Comparison of ENCODE assay signal across 30 cellular contexts in the genomic region with DNA sequence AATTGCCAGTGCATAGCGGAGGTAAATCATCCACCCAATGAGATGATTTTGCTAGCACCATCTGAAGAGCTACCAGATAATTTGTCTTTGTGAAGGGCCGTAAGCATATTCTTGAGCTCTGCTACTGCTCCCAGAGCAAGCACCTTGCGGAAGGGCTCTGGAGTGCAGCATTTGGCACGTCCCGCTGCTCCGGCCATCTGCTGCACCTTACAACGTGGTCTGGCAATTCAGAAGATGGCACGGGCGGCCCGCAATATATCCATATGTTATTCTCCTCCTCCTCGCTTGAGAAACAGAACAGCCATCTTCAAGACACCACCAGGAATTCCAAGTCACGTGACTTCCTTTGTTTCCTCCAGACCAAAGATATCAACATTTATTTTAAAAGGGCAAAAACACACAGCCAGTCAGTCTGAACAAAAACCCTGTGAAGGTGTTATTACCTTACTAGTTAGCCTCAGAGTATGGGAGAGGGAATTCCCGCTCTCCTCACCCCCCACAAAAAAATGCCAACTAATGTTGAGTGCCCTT.
"Had no signal": no experiment of that assay in that cellular context is flagged by ENCODE, and none has a peak within 500 bp of the region (broad histone marks: within the 10 kb centered on the region; RNA-seq: fewer than 3 reads in every experiment).

No MANE protein-coding gene starts in this region.

- H3K4me1 ChIP-seq: foreskin keratinocyte, gastroesophageal sphincter, heart right ventricle, left lung, psoas muscle, spleen, upper lobe of left lung had no signal

- H3K27ac Mint-ChIP-seq: naive thymus-derived CD4-positive, alpha-beta T cell; nephron; neural progenitor cell; stimulated activated memory B cell treated with anti-CD40 and anti-IgM and Interleukin-4, amounts not matched to agents 10 μg/mL and 1 μg/mL and 100 μg/mL, for 72 hours had no signal

- H3K27ac ChIP-seq: coronary artery, esophagus muscularis mucosa, foreskin keratinocyte, gastroesophageal sphincter, heart right ventricle, left lung, neural progenitor cell, psoas muscle, skin epidermis, spleen, thoracic aorta, tibial nerve, upper lobe of left lung had no signal

- H3K27me3 Mint-ChIP-seq: stimulated activated memory B cell treated with anti-CD40 and anti-IgM and Interleukin-4, amounts not matched to agents 10 μg/mL and 1 μg/mL and 100 μg/mL, for 72 hours had no signal

- H3K4me2 ChIP-seq: neural progenitor cell had no signal

- FAIRE-seq: endothelial cell of umbilical vein, islet of Langerhans, urothelium cell line had no signal

- H3K4me1 Mint-ChIP-seq: naive thymus-derived CD4-positive, alpha-beta T cell; stimulated activated memory B cell treated with anti-CD40 and anti-IgM and Interleukin-4, amounts not matched to agents 10 μg/mL and 1 μg/mL and 100 μg/mL, for 72 hours had no signal

- H3K36me3 Mint-ChIP-seq: naive thymus-derived CD4-positive, alpha-beta T cell; neural progenitor cell; stimulated activated memory B cell treated with anti-CD40 and anti-IgM and Interleukin-4, amounts not matched to agents 10 μg/mL and 1 μg/mL and 100 μg/mL, for 72 hours had no signal

- H3K9me3 ChIP-seq: esophagus muscularis mucosa, gastroesophageal sphincter, heart right ventricle, left lung, psoas muscle, spleen, thoracic aorta, tibial nerve, upper lobe of left lung had no signal

- H3K27me3 ChIP-seq: foreskin keratinocyte, neural progenitor cell, tibial nerve, upper lobe of left lung had no signal

- H3K36me3 ChIP-seq: esophagus muscularis mucosa, gastroesophageal sphincter, heart right ventricle, left lung, neural progenitor cell, spleen, thoracic aorta, tibial nerve, upper lobe of left lung had no signal

- H3K4me3 ChIP-seq: coronary artery, esophagus muscularis mucosa, gastroesophageal sphincter, heart right ventricle, left lung, neural progenitor cell, psoas muscle, skin epidermis, spleen, thoracic aorta, tibial nerve, upper lobe of left lung had no signal

- H3K9me3 Mint-ChIP-seq: nephron; neural progenitor cell; stimulated activated memory B cell treated with anti-CD40 and anti-IgM and Interleukin-4, amounts not matched to agents 10 μg/mL and 1 μg/mL and 100 μg/mL, for 72 hours had no signal

- H3K4me3 Mint-ChIP-seq: naive thymus-derived CD4-positive, alpha-beta T cell; nephron; neural progenitor cell; stimulated activated memory B cell treated with anti-CD40 and anti-IgM and Interleukin-4, amounts not matched to agents 10 μg/mL and 1 μg/mL and 100 μg/mL, for 72 hours had no signal

- H3K9ac ChIP-seq: neural progenitor cell had no signal

- ATAC-seq: foreskin keratinocyte; gastroesophageal sphincter; heart right ventricle; left cardiac atrium; left lung; naive thymus-derived CD4-positive, alpha-beta T cell; psoas muscle; right cardiac atrium; stimulated activated memory B cell treated with anti-CD40 and anti-IgM and Interleukin-4, amounts not matched to agents 10 μg/mL and 1 μg/mL and 100 μg/mL, for 72 hours; stimulated activated naive CD8-positive, alpha-beta T cell treated with anti-CD3 and anti-CD28 coated beads, Interleukin-15, Interleukin-2, amounts not matched to agents 100 U/mL and 50 U/mL, for 24 hours had no signal

- DNase-seq: dermis blood vessel endothelial cell; effector memory CD4-positive, alpha-beta T cell; foreskin keratinocyte; heart right ventricle; hippocampal formation; left cardiac atrium; left lung; mesenchymal stem cell; midbrain; naive thymus-derived CD4-positive, alpha-beta T cell; nucleus accumbens; posterior cingulate gyrus; psoas muscle; spleen; stimulated activated CD4-positive, alpha-beta T cell treated with anti-CD3 and anti-CD28 coated beads, Interleukin-4, amount 100 ng/mL, for 4 hours; stimulated activated naive CD8-positive, alpha-beta T cell treated with anti-CD3 and anti-CD28 coated beads, Interleukin-15, Interleukin-2, amounts not matched to agents 100 U/mL and 50 U/mL, for 24 hours had no signal
